In genomic region chr13:82615043-82615442, GRCh38 we compare ENCODE assay signal across 26 cellular contexts.
"Had no signal": no experiment of that assay in that cellular context is flagged by ENCODE, and none has a peak within 500 bp of the region (broad histone marks: within the 10 kb centered on the region; RNA-seq: fewer than 3 reads in every experiment).

No MANE protein-coding gene starts in this region.

- H3K4me1 Mint-ChIP-seq: memory B cell; stimulated activated memory B cell treated with anti-CD40 and anti-IgM and Interleukin-4, amounts not matched to agents 10 μg/mL and 1 μg/mL and 100 μg/mL, for 72 hours had no signal

- H3K27ac Mint-ChIP-seq: memory B cell; mesothelial cell of epicardium; natural killer cell treated with Interleukin-12 subunit alpha and Interleukin-12 subunit beta and Interleukin-15 and Interleukin-18, amount 100 ng/mL, for 72 hours; stimulated activated memory B cell treated with anti-CD40 and anti-IgM and Interleukin-4, amounts not matched to agents 10 μg/mL and 1 μg/mL and 100 μg/mL, for 72 hours; stimulated activated naive CD8-positive, alpha-beta T cell treated with anti-CD3 and anti-CD28 coated beads, Interleukin-15, Interleukin-2, amounts not matched to agents 100 ng/mL and 50 ng/mL, for 24 hours had no signal

- H3K4me3 Mint-ChIP-seq: memory B cell; mesothelial cell of epicardium; natural killer cell treated with Interleukin-12 subunit alpha and Interleukin-12 subunit beta and Interleukin-15 and Interleukin-18, amount 100 ng/mL, for 72 hours; stimulated activated memory B cell treated with anti-CD40 and anti-IgM and Interleukin-4, amounts not matched to agents 10 μg/mL and 1 μg/mL and 100 μg/mL, for 72 hours; stimulated activated naive CD8-positive, alpha-beta T cell treated with anti-CD3 and anti-CD28 coated beads, Interleukin-15, Interleukin-2, amounts not matched to agents 100 ng/mL and 50 ng/mL, for 24 hours had no signal

- H3K4me1 ChIP-seq: heart left ventricle, left lung, lower lobe of right lung, psoas muscle, right lobe of liver, spleen, tibial nerve, upper lobe of right lung, vagina had no signal

- H3K36me3 Mint-ChIP-seq: memory B cell; mesothelial cell of epicardium; natural killer cell treated with Interleukin-12 subunit alpha and Interleukin-12 subunit beta and Interleukin-15 and Interleukin-18, amount 100 ng/mL, for 72 hours; stimulated activated memory B cell treated with anti-CD40 and anti-IgM and Interleukin-4, amounts not matched to agents 10 μg/mL and 1 μg/mL and 100 μg/mL, for 72 hours had no signal

- H3K4me3 ChIP-seq: dorsolateral prefrontal cortex, heart left ventricle, left lung, lower lobe of right lung, psoas muscle, right lobe of liver, spleen, tibial nerve, upper lobe of right lung, vagina had no signal

- H3K27me3 Mint-ChIP-seq: memory B cell; natural killer cell treated with Interleukin-12 subunit alpha and Interleukin-12 subunit beta and Interleukin-15 and Interleukin-18, amount 100 ng/mL, for 72 hours; stimulated activated memory B cell treated with anti-CD40 and anti-IgM and Interleukin-4, amounts not matched to agents 10 μg/mL and 1 μg/mL and 100 μg/mL, for 72 hours; stimulated activated naive CD8-positive, alpha-beta T cell treated with anti-CD3 and anti-CD28 coated beads, Interleukin-15, Interleukin-2, amounts not matched to agents 100 ng/mL and 50 ng/mL, for 24 hours had no signal

- ATAC-seq: heart left ventricle; left lung; lower lobe of right lung; natural killer cell treated with Interleukin-12 subunit alpha and Interleukin-12 subunit beta and Interleukin-15 and Interleukin-18, amount 100 ng/mL, for 72 hours; psoas muscle; right lobe of liver; stimulated activated memory B cell treated with anti-CD40 and anti-IgM and Interleukin-4, amounts not matched to agents 10 μg/mL and 1 μg/mL and 100 μg/mL, for 72 hours; upper lobe of right lung had no signal

- FAIRE-seq: islet of Langerhans had no signal

- H3K27me3 ChIP-seq: dorsolateral prefrontal cortex, heart left ventricle, left lung, neutrophil, right lobe of liver, spleen, tibial nerve, upper lobe of right lung, vagina had no signal

- DNase-seq: cortex of kidney; dorsolateral prefrontal cortex; effector CD8-positive, alpha-beta T cell; foreskin melanocyte; heart left ventricle; hypothalamus; kidney glomerular epithelial cell; left lung; lower lobe of right lung; psoas muscle; retina; right lobe of liver; spleen; stimulated activated CD4-positive, alpha-beta T cell treated with anti-CD3 and anti-CD28 coated beads, Interleukin-15, amount 100 ng/mL, for 24 hours; stimulated activated CD4-positive, alpha-beta T cell treated with anti-CD3 and anti-CD28 coated beads, Interleukin-1b, Interleukin-23, amount 100 ng/mL, for 48 hours; stimulated activated CD4-positive, alpha-beta T cell treated with anti-CD3 and anti-CD28 coated beads, Interleukin-4, amount 100 ng/mL, for 24 hours; upper lobe of right lung had no signal

- H3K9me3 ChIP-seq: left lung, lower lobe of right lung, neutrophil, psoas muscle, right lobe of liver, tibial nerve, upper lobe of right lung, vagina had no signal

- H3K9me3 Mint-ChIP-seq: mesothelial cell of epicardium; stimulated activated memory B cell treated with anti-CD40 and anti-IgM and Interleukin-4, amounts not matched to agents 10 μg/mL and 1 μg/mL and 100 μg/mL, for 72 hours had no signal

- H3K27ac ChIP-seq: dorsolateral prefrontal cortex, heart left ventricle, left lung, lower lobe of right lung, neutrophil, psoas muscle, right lobe of liver, spleen, tibial nerve, upper lobe of right lung, vagina had no signal

- H3K36me3 ChIP-seq: heart left ventricle, left lung, lower lobe of right lung, neutrophil, right lobe of liver, spleen, tibial nerve, upper lobe of right lung, vagina had no signal
